In the genomic region with DNA sequence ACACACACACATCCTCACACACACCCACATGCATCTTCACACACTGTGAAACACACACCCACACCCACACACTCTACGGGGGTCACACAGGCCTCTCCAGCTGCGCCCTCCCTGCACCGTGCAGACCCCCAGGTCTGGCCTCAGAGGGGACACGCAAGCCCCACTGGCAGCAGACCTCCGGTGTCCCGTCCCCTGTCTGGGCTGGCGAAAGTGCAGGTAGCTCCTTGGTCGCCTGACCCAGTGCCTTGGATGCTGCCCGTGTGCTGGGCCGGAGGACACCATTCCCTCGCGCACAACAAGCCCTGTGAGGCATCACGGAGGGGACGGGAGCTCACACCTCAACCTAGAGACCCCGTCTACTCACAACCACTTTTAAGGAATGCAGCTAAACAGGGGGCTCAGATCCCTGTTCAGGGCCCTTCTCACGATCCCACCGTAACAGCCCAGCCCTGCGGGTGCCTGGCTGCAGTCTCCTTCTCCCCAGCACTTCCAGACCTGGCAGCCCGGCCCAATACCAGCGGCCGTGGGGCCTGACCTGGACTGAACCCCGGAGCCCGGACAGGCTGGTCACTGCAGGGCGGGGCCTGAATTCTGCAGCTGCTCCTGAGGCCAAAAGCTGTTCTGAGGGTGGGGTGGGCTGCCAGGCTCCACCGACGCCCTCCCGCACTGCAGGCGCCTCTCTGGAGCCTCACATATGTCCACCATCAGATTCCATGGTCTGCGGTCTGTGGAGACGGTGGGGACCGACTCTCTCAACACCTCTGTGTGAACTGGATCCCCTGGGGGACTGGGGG, we compare ENCODE assay signal across 25 cellular contexts. TPM values are rescaled to one million over a fixed set of nuclear protein-coding genes. Genes with fewer than 3 reads are reported as not detected.
"Had no signal": no experiment of that assay in that cellular context is flagged by ENCODE, and none has a peak within 500 bp of the region (broad histone marks: within the 10 kb centered on the region; RNA-seq: fewer than 3 reads in every experiment).

No MANE protein-coding gene starts in this region.

- H3K9me3 ChIP-seq: adrenal gland, ascending aorta, prostate gland, right atrium auricular region, testis, vagina had no signal

- H3K4me1 Mint-ChIP-seq: activated T-helper 17 cell treated with anti-CD3 and anti-CD28 coated beads, Interleukin-2, amount 50 U/mL, for 72 hours had no signal

- H3K4me3 Mint-ChIP-seq: activated naive CD8-positive, alpha-beta T cell; activated T-cell treated with anti-CD3 and anti-CD28 coated beads, Interleukin-2, amount 50 U/mL, for 24 hours; activated T-helper 17 cell treated with anti-CD3 and anti-CD28 coated beads, Interleukin-2, amount 50 U/mL, for 72 hours; effector memory CD8-positive, alpha-beta T cell; type B pancreatic cell had no signal

- FAIRE-seq: colon, TTC549 had no signal

- H3K79me2 ChIP-seq: hepatocyte had no signal

- H3K36me3 Mint-ChIP-seq: activated naive CD8-positive, alpha-beta T cell; type B pancreatic cell had no signal

- H3K36me3 ChIP-seq: adrenal gland, ascending aorta, brain microvascular endothelial cell, prostate gland, right atrium auricular region, vagina had no signal

- H3K4me3 ChIP-seq: adrenal gland, ascending aorta, hepatocyte, prostate gland, right atrium auricular region, testis, vagina had no signal

- ATAC-seq: activated T-helper 17 cell treated with anti-CD3 and anti-CD28 coated beads, Interleukin-2, amount 50 U/mL, for 72 hours; effector memory CD8-positive, alpha-beta T cell had no signal

- H3K27me3 ChIP-seq: adrenal gland, ascending aorta, brain microvascular endothelial cell, right atrium auricular region, testis, vagina had no signal

- H3K4me2 ChIP-seq: hepatocyte had no signal

- H3K9me3 Mint-ChIP-seq: activated T-cell treated with anti-CD3 and anti-CD28 coated beads, Interleukin-2, amount 50 U/mL, for 24 hours; activated T-helper 17 cell treated with anti-CD3 and anti-CD28 coated beads, Interleukin-2, amount 50 U/mL, for 72 hours had no signal

- H3K4me1 ChIP-seq: adrenal gland, ascending aorta, prostate gland, right atrium auricular region, testis had no signal

- H3K27ac ChIP-seq: adrenal gland, ascending aorta, brain microvascular endothelial cell, hepatocyte, prostate gland, testis, vagina had no signal

- H3K27ac Mint-ChIP-seq: activated naive CD8-positive, alpha-beta T cell; activated T-cell treated with anti-CD3 and anti-CD28 coated beads, Interleukin-2, amount 50 U/mL, for 24 hours; activated T-helper 17 cell treated with anti-CD3 and anti-CD28 coated beads, Interleukin-2, amount 50 U/mL, for 72 hours; effector memory CD8-positive, alpha-beta T cell; type B pancreatic cell had no signal

- DNase-seq: activated CD4-positive, alpha-beta T cell treated with anti-CD3 and anti-CD28 coated beads for 1 hour; activated naive CD4-positive, alpha-beta T cell; activated T-cell treated with anti-CD3 and anti-CD28 coated beads, Interleukin-2, amount 50 U/mL, for 24 hours; adrenal gland; brain microvascular endothelial cell; central memory CD4-positive, alpha-beta T cell; effector memory CD8-positive, alpha-beta T cell; left cardiac atrium; T-helper 1 cell; testis had no signal

- H2AFZ ChIP-seq: hepatocyte had no signal

RNA-seq across cellular contexts. Expression of a gene that starts 42.1 kb away (rescaled TPM):
- total RNA-seq: activated T-helper 17 cell treated with anti-CD3 and anti-CD28 coated beads, Interleukin-2, amount 50 U/mL, for 72 hours; fibroblast of villous mesenchyme; glomerular endothelial cell; liver; myocyte had no signal
- polyA plus RNA-seq: neural cell had no signal
